ENCODE assay signal across 11 cellular contexts in the genomic region with DNA sequence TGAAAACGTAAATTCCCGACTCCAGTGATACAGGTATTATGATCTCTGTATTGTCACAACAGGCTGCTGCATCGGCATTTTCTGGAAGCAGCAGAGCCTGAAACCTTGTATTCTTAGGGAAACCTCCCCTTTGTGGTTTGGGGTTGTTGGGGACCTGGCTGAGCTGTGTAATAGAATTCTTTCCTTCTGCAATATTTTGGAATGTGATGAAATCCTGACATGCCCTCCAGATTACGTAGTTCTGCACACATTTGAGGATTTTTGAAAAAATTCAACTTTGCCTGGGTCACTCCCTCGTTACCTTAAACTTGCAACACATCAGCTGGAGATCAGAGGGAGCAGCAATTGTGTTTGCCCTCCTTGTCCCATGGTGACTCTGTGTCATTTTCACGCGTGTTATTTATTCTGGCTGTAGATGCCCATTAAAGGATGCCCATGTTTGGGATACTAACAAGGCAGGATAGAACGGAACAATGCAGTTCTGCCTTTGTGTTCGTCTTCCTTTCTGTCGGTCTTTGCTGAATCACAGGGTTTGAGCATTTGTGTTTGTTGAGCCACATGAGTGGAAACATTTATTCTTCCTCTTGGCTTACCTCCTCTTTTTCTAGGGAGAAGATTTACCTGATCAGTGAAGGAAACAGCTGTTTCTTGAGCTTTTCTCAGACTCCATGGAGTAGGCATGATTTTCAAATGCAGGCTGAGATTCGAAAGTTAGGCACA.
DNase-seq lines count a peak whose midpoint lies in the region; ATAC-seq and TF ChIP-seq lines count a peak whose summit lies in the region.
"Had no signal": no experiment of that assay in that cellular context is flagged by ENCODE, and none has a peak within 500 bp of the region (broad histone marks: within the 10 kb centered on the region; RNA-seq: fewer than 3 reads in every experiment).

No MANE protein-coding gene starts in this region.

- H3K36me3 ChIP-seq in ACC112 (ENCODE audit: insufficient read depth, low read length), result no peaks in the 10 kb centered on the region
- H3K36me3 ChIP-seq in esophagus muscularis mucosa, result no peaks in the 10 kb centered on the region
- no peaks in the 10 kb centered on the region for H3K36me3 ChIP-seq in ascending aorta
- H3K36me3 ChIP-seq: cardiac muscle cell, pancreas had no signal

- H3K27me3 ChIP-seq in ACC112 (ENCODE audit: insufficient read depth, low read length), result no peaks in the 10 kb centered on the region
- H3K27me3 ChIP-seq in esophagus muscularis mucosa, result no peaks in the 10 kb centered on the region
- H3K27me3 ChIP-seq in ascending aorta, result no peaks in the 10 kb centered on the region
- H3K27me3 ChIP-seq: cardiac muscle cell, pancreas had no signal

- peaks cover 17% of the 10 kb centered on the region for H3K36me3 Mint-ChIP-seq in nephron (ENCODE audit: low read depth)

- peak overlapping the region; percentile 1 to 76 (median 56) for H3K27ac Mint-ChIP-seq in nephron
- H3K27ac Mint-ChIP-seq: T-helper 1 cell treated with Interleukin-12 subunit alpha and Interleukin-12 subunit beta and Interleukin-4 antibody, amounts not matched to agents 30 μg/mL and 1 μg/mL, for 36 hours had no signal

- peaks cover 44% of the 10 kb centered on the region for H3K79me2 ChIP-seq in ACC112 (ENCODE audit: control insufficient read depth, insufficient read depth, low read length, unreplicated experiment)

- no peak for TF ChIP-seq EP300 in esophagus muscularis mucosa (IDR thresholded peaks at IDR 0.05)

- no peak overlapping the region for H2AFZ ChIP-seq in ACC112 (ENCODE audit: low read length, unreplicated experiment)

- H3K4me3 Mint-ChIP-seq in nephron, result peak overlapping the region in 2 of 3 experiments; percentile 44 to 56
- H3K4me3 Mint-ChIP-seq: T-helper 1 cell treated with Interleukin-12 subunit alpha and Interleukin-12 subunit beta and Interleukin-4 antibody, amounts not matched to agents 30 μg/mL and 1 μg/mL, for 36 hours had no signal

- peak overlapping the region; percentile 77 for H3K27ac ChIP-seq in ACC112 (ENCODE audit: low read depth, low read length)
- H3K27ac ChIP-seq in esophagus muscularis mucosa (replicated peaks in 1 of 4), result peak overlapping the region; percentile 33 to 57 (median 44)
- no peak overlapping the region for H3K27ac ChIP-seq in ascending aorta
- H3K27ac ChIP-seq: cardiac muscle cell had no signal

- no peak for TF ChIP-seq POLR2A in esophagus muscularis mucosa (IDR thresholded peaks at IDR 0.05; ENCODE audit: low read depth)

- peaks cover 62% of the 10 kb centered on the region for H3K4me1 Mint-ChIP-seq in nephron

- intact Hi-C loops in esophagus muscularis mucosa (cut with DNase I) (no loop called here), ascending aorta (cut with DNase I) (no loop called here)

- H3K9me3 Mint-ChIP-seq in nephron, result no peaks in the 10 kb centered on the region
- H3K9me3 Mint-ChIP-seq: T-helper 1 cell treated with Interleukin-12 subunit alpha and Interleukin-12 subunit beta and Interleukin-4 antibody, amounts not matched to agents 30 μg/mL and 1 μg/mL, for 36 hours had no signal

- H3K27me3 Mint-ChIP-seq in nephron (ENCODE audit: low read depth), result peaks cover 5% of the 10 kb centered on the region

- DNase-seq in M059J (ENCODE audit: low read depth) (peak; percentile 15), esophagus muscularis mucosa (ENCODE audit: extremely low spot score) (no peak), mesenteric fat pad (ENCODE audit: low spot score) (no peak), ascending aorta (ENCODE audit: low spot score in 2 of 2) (no peak), RPMI8226 (no peak)

- H3K4me1 ChIP-seq in ACC112 (ENCODE audit: control insufficient read depth, insufficient read depth, low read length, unreplicated experiment) (peaks cover 29% of the 10 kb centered on the region), esophagus muscularis mucosa (peaks cover 0 to 50% (median 43%) of the 10 kb centered on the region in 4 donors), ascending aorta (peaks cover 0 to 2% of the 10 kb centered on the region in 2 donors)

- peak overlapping the region; percentile 64 for H3K4me3 ChIP-seq in ACC112 (ENCODE audit: low read depth, low read length)
- no peak overlapping the region for H3K4me3 ChIP-seq in esophagus muscularis mucosa
- no peak overlapping the region for H3K4me3 ChIP-seq in ascending aorta
- H3K4me3 ChIP-seq: cardiac muscle cell, pancreas had no signal

- no peak for ATAC-seq in GM21423 (IDR thresholded peaks at IDR 0.05; ENCODE audit: unreplicated experiment)

- H3K9me3 ChIP-seq in esophagus muscularis mucosa (no peaks in the 10 kb centered on the region), ascending aorta (no peaks in the 10 kb centered on the region)
- H3K9me3 ChIP-seq: pancreas had no signal

- WGBS in esophagus muscularis mucosa, result 64% methylated on average over 11 of the region's 11 CpGs

- TF ChIP-seq CTCF in esophagus muscularis mucosa (IDR thresholded peaks at IDR 0.05), result no peak
- no peak for TF ChIP-seq CTCF in nephron (IDR thresholded peaks at IDR 0.05; ENCODE audit: unreplicated experiment in 3 of 3)
- TF ChIP-seq CTCF in ascending aorta (IDR thresholded peaks at IDR 0.05), result no peak

Comparison
In these comparisons a context has a peak if more than half of its experiments do, and no peak if none do; other contexts are left out.
1. H3K27ac ChIP-seq: peak in ACC112 (single experiment) and esophagus muscularis mucosa (4 of 4); none in ascending aorta (0 of 2).